ENCODE assay signal across 19 cellular contexts in the genomic region with DNA sequence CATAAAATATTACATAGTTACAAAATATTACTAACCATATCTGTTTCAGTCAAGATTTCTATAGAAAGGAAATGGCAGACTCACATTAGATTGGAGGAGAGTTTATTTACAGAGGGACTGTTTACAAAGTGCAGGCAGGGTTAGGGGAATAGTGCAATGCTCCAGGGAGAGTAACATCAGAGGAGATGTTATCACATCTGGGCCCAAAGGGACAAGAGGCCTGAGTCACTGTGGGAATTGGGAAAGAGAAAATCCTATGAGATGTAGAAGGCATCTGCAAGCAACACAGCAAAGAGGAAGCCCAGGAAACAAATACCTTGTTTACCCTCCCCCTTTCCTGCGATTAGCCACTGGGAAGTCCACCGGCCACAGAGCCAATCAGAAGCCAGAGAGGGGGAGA.
DNase-seq lines count a peak whose midpoint lies in the region; ATAC-seq and TF ChIP-seq lines count a peak whose summit lies in the region.
"Had no signal": no experiment of that assay in that cellular context is flagged by ENCODE, and none has a peak within 500 bp of the region (broad histone marks: within the 10 kb centered on the region; RNA-seq: fewer than 3 reads in every experiment).

No MANE protein-coding gene starts in this region.

- H3K9me2 ChIP-seq in Karpas-422 (replicated peaks; ENCODE audit: insufficient read depth, low read length), result no peaks in the 10 kb centered on the region

- no peaks in the 10 kb centered on the region for H3K79me2 ChIP-seq in Karpas-422 (ENCODE audit: low read length)

- CTCF ChIA-PET in HEK293 (lab: Yijun Ruan, JAX), result no interaction called here

- peak; percentile 37 for DNase-seq in AG08396 (ENCODE audit: low spot score)
- DNase-seq in amniotic epithelial cell (ENCODE audit: low read depth), result peak; percentile 81
- peak; percentile 35 for DNase-seq in iPS-NIHi7 (ENCODE audit: extremely low spot score)
- no peak for DNase-seq in Karpas-422
- DNase-seq in NCI-H1105 treated with DMSO at 0.1 percent for 48 hours (lab: John Stamatoyannopoulos, UW), result no peak
- no peak for DNase-seq in ACHN
- DNase-seq: activated CD8-positive, alpha-beta T cell treated with anti-CD3 and anti-CD28 coated beads for 36 hours; activated naive CD8-positive, alpha-beta T cell treated with anti-CD3 and anti-CD28 coated beads for 36 hours; activated T-cell treated with anti-CD3 and anti-CD28 coated beads, Interleukin-2, amount 50 U/mL, for 48 hours; AML-193; central memory CD4-positive, alpha-beta T cell; GF-D8; immature natural killer cell; NCI-H1092; NCI-H2171 treated with DMSO at 0.1 percent for 48 hours had no signal

- no peak for TF ChIP-seq CTCF in HEK293 (tag by site-specific recombination; IDR thresholded peaks at IDR 0.05)

- H4K20me1 ChIP-seq in Karpas-422 (ENCODE audit: insufficient read depth, low read depth, low read length), result no peaks in the 10 kb centered on the region

- POLR2A ChIA-PET in HEK293 (lab: Yijun Ruan, JAX), result no interaction called here

- H3K4me3 ChIP-seq in HEK293 (ENCODE audit: low read depth, low read length), result no peak overlapping the region
- H3K4me3 ChIP-seq in Karpas-422 (ENCODE audit: low read length), result no peak overlapping the region

- H2AFZ ChIP-seq in Karpas-422 (ENCODE audit: low read length), result no peak overlapping the region

- H3K9me3 ChIP-seq in HEK293 (ENCODE audit: control insufficient read depth, insufficient read depth, low read depth, low read length) (no peaks in the 10 kb centered on the region), Karpas-422 (ENCODE audit: low read length) (no peaks in the 10 kb centered on the region)
- H3K9me3 ChIP-seq: Caco-2 had no signal

- H3K9ac ChIP-seq in Karpas-422 (ENCODE audit: low read length), result no peak overlapping the region

- H3K36me3 ChIP-seq in HEK293 (ENCODE audit: control insufficient read depth in 2 of 2, insufficient read depth in 1 of 2, low read length in 2 of 2) (no peaks in the 10 kb centered on the region), Karpas-422 (ENCODE audit: insufficient read depth, low read length) (no peaks in the 10 kb centered on the region)

- no peak overlapping the region for H3K4me2 ChIP-seq in Karpas-422 (ENCODE audit: low read depth, low read length, poor library complexity, severe bottlenecking)

- in situ Hi-C loops in ACHN (cut with HindIII; ENCODE audit: low pct_ligation_motif_present, low pct_unique_long_range_greater_than_20kb, low sequenced_read_pairs), result no loop called here

- H3K27ac ChIP-seq in HEK293 (ENCODE audit: extremely low read depth, low read depth, low read length) (no peak overlapping the region), Karpas-422 (ENCODE audit: low read length) (no peak overlapping the region)
- H3K27ac ChIP-seq: VCaP had no signal

- H3K4me1 ChIP-seq in HEK293 (ENCODE audit: control insufficient read depth, insufficient read depth, low read length) (no peaks in the 10 kb centered on the region), Karpas-422 (ENCODE audit: low read length) (no peaks in the 10 kb centered on the region)

- no peaks in the 10 kb centered on the region for H3K27me3 ChIP-seq in Karpas-422 (ENCODE audit: low read length)

- ATAC-seq in GM19395 (IDR thresholded peaks at IDR 0.05; ENCODE audit: unreplicated experiment), result no peak
- ATAC-seq: activated CD8-positive, alpha-beta T cell treated with anti-CD3 and anti-CD28 coated beads for 36 hours had no signal

TF ChIP-seq in HEK293, 187 proteins besides CTCF, POLR2A, EP300 and RAD21:
- TF ChIP-seq, protein P1, sequence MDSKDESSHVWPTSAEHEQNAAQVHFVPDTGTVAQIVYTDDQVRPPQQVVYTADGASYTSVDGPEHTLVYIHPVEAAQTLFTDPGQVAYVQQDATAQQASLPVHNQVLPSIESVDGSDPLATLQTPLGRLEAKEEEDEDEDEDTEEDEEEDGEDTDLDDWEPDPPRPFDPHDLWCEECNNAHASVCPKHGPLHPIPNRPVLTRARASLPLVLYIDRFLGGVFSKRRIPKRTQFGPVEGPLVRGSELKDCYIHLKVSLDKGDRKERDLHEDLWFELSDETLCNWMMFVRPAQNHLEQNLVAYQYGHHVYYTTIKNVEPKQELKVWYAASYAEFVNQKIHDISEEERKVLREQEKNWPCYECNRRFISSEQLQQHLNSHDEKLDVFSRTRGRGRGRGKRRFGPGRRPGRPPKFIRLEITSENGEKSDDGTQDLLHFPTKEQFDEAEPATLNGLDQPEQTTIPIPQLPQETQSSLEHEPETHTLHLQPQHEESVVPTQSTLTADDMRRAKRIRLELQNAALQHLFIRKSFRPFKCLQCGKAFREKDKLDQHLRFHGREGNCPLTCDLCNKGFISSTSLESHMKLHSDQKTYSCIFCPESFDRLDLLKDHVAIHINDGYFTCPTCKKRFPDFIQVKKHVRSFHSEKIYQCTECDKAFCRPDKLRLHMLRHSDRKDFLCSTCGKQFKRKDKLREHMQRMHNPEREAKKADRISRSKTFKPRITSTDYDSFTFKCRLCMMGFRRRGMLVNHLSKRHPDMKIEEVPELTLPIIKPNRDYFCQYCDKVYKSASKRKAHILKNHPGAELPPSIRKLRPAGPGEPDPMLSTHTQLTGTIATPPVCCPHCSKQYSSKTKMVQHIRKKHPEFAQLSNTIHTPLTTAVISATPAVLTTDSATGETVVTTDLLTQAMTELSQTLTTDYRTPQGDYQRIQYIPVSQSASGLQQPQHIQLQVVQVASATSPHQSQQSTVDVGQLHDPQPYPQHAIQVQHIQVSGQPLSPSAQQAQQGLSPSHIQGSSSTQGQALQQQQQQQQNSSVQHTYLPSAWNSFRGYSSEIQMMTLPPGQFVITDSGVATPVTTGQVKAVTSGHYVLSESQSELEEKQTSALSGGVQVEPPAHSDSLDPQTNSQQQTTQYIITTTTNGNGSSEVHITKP (tag by site-specific recombination; IDR thresholded peaks at IDR 0.05), result peak; percentile 57
- TF ChIP-seq, protein P2, sequence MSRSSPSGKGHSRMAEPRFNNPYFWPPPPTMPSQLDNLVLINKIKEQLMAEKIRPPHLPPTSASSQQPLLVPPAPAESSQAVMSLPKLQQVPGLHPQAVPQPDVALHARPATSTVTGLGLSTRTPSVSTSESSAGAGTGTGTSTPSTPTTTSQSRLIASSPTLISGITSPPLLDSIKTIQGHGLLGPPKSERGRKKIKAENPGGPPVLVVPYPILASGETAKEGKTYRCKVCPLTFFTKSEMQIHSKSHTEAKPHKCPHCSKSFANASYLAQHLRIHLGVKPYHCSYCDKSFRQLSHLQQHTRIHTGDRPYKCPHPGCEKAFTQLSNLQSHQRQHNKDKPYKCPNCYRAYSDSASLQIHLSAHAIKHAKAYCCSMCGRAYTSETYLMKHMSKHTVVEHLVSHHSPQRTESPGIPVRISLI (tag by site-specific recombination; IDR thresholded peaks at IDR 0.05), result no peak
- no peak for TF ChIP-seq GLI4 (tag by site-specific recombination; IDR thresholded peaks at IDR 0.05)
- TF ChIP-seq ZNF23 (tag by site-specific recombination; IDR thresholded peaks at IDR 0.05; ENCODE audit: borderline replicate concordance), result no peak
- TF ChIP-seq KLF16 (tag by site-specific recombination; IDR thresholded peaks at IDR 0.05), result no peak
- no peak for TF ChIP-seq SCRT1 (tag by site-specific recombination; IDR thresholded peaks at IDR 0.05; ENCODE audit: borderline replicate concordance)

Comparison
In these comparisons a context has a peak if more than half of its experiments do, and no peak if none do; other contexts are left out.
1. DNase-seq: peak in AG08396 (single experiment), amniotic epithelial cell (single experiment) and iPS-NIHi7 (single experiment); none in Karpas-422 (single experiment), NCI-H1105 treated with DMSO at 0.1 percent for 48 hours (single experiment) and ACHN (single experiment).